Comparison of ENCODE assay signal across 25 cellular contexts in genomic region chr2:123648014-123648413, GRCh38.
"Had no signal": no experiment of that assay in that cellular context is flagged by ENCODE, and none has a peak within 500 bp of the region (broad histone marks: within the 10 kb centered on the region; RNA-seq: fewer than 3 reads in every experiment).

No MANE protein-coding gene starts in this region.

- H3K27ac ChIP-seq: left ventricle myocardium inferior, ovary, prostate gland, skin epidermis, suprapubic skin, thoracic aorta, tibial artery, upper lobe of right lung had no signal

- H3K4me1 ChIP-seq: left ventricle myocardium inferior, prostate gland, suprapubic skin, tibial artery, upper lobe of right lung had no signal

- H3K36me3 Mint-ChIP-seq: mesothelial cell of epicardium; naive B cell; stimulated activated naive B cell treated with anti-CD40 and anti-IgM and Interleukin-4, amounts not matched to agents 10 μg/mL and 1 μg/mL and 100 μg/mL, for 72 hours had no signal

- H3K27ac Mint-ChIP-seq: mesothelial cell of epicardium; naive B cell; nephron progenitor cell; stimulated activated naive B cell treated with anti-CD40 and anti-IgM and Interleukin-4, amounts not matched to agents 10 μg/mL and 1 μg/mL and 100 μg/mL, for 72 hours had no signal

- H3K4me1 Mint-ChIP-seq: mesothelial cell of epicardium; naive B cell; nephron progenitor cell; stimulated activated naive B cell treated with anti-CD40 and anti-IgM and Interleukin-4, amounts not matched to agents 10 μg/mL and 1 μg/mL and 100 μg/mL, for 72 hours had no signal

- H3K27me3 Mint-ChIP-seq: naive B cell; stimulated activated naive B cell treated with anti-CD40 and anti-IgM and Interleukin-4, amounts not matched to agents 10 μg/mL and 1 μg/mL and 100 μg/mL, for 72 hours had no signal

- H3K4me3 ChIP-seq: left ventricle myocardium inferior, lung, ovary, prostate gland, skin epidermis, suprapubic skin, thoracic aorta, tibial artery, upper lobe of right lung had no signal

- DNase-seq: hypothalamus; islet precursor cell; left ventricle myocardium inferior; mesendoderm; naive B cell; nephron progenitor cell; ovary; retina; right cardiac atrium; stimulated activated CD4-positive, alpha-beta T cell treated with anti-CD3 and anti-CD28 coated beads, Interleukin-12 subunit alpha, Interleukin-12 subunit beta, amount 100 ng/mL, for 4 hours; stimulated activated CD4-positive, alpha-beta T cell treated with anti-CD3 and anti-CD28 coated beads, Interleukin-15, amount 100 ng/mL, for 24 hours; stimulated activated CD4-positive, alpha-beta T cell treated with anti-CD3 and anti-CD28 coated beads, Interleukin-2, amount 100 ng/mL, for 24 hours; stimulated activated CD4-positive, alpha-beta T cell treated with anti-CD3 and anti-CD28 coated beads, Interleukin-4, amount 100 ng/mL, for 1 hour; stimulated activated naive B cell treated with anti-CD40 and anti-IgM and Interleukin-4, amounts not matched to agents 10 μg/mL and 1 μg/mL and 100 μg/mL, for 72 hours; stimulated activated naive CD8-positive, alpha-beta T cell treated with anti-CD3 and anti-CD28 coated beads, Interleukin-15, Interleukin-2, amounts not matched to agents 100 U/mL and 50 U/mL, for 24 hours; tibial artery; trophoblast cell; upper lobe of right lung had no signal

- H3K27me3 ChIP-seq: ovary, suprapubic skin, tibial artery, upper lobe of right lung had no signal

- H3K4me3 Mint-ChIP-seq: mesothelial cell of epicardium; naive B cell; nephron progenitor cell; stimulated activated naive B cell treated with anti-CD40 and anti-IgM and Interleukin-4, amounts not matched to agents 10 μg/mL and 1 μg/mL and 100 μg/mL, for 72 hours had no signal

- H3K36me3 ChIP-seq: left ventricle myocardium inferior, ovary, prostate gland, suprapubic skin, thoracic aorta, tibial artery, upper lobe of right lung had no signal

- H3K9me3 Mint-ChIP-seq: nephron progenitor cell had no signal

- H3K9me3 ChIP-seq: left ventricle myocardium inferior, ovary, prostate gland, suprapubic skin, thoracic aorta, tibial artery, upper lobe of right lung had no signal

- ATAC-seq: right cardiac atrium; sciatic nerve; stimulated activated naive B cell treated with anti-CD40 and anti-IgM and Interleukin-4, amounts not matched to agents 10 μg/mL and 1 μg/mL and 100 μg/mL, for 72 hours; stimulated activated naive CD8-positive, alpha-beta T cell treated with anti-CD3 and anti-CD28 coated beads, Interleukin-15, Interleukin-2, amounts not matched to agents 100 U/mL and 50 U/mL, for 24 hours; upper lobe of right lung had no signal
